In the genomic region with DNA sequence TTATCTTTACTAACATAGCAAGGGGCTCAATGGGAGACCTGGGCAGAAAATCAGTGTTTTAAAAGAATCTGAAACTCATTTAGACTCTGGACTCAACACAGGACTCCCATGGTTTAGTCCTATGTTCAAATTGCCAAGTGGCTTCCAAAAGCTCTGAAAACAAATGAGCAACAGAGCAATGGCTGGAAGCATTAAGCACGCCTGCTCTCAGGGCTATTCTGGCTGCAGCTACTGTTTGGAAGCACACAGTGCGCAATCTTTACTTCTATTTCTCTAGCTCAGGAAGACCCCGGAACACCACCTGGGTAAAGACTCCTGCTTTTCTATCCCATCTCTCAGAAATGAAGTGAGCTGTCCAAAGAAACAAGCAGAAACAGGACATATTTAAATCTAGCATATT, we compare ENCODE assay signal across 1 cellular context.
TF ChIP-seq lines count a peak whose summit lies in the region.

No MANE protein-coding gene starts in this region.

TF ChIP-seq in GM23338, 12 proteins besides CTCF, POLR2A, EP300 and RAD21 (continued from another document):
- TF ChIP-seq ZNF462 (CRISPR knock-in tag; IDR thresholded peaks at IDR 0.05) = no peak
- no peak for TF ChIP-seq NANOG (IDR thresholded peaks at IDR 0.05; ENCODE audit: borderline replicate concordance)
- no peak for TF ChIP-seq JUNB (IDR thresholded peaks at IDR 0.05; ENCODE audit: unreplicated experiment)
- no peak for TF ChIP-seq ETS1 (IDR thresholded peaks at IDR 0.05)
- no peak for TF ChIP-seq ZNF114 (CRISPR knock-in tag; IDR thresholded peaks at IDR 0.05)
- TF ChIP-seq STAT1 (IDR thresholded peaks at IDR 0.05; ENCODE audit: unreplicated experiment) = no peak
- TF ChIP-seq EZH2 (IDR thresholded peaks at IDR 0.05; ENCODE audit: low read depth, unreplicated experiment) = no peak
- TF ChIP-seq ZNF331 (CRISPR knock-in tag; IDR thresholded peaks at IDR 0.05; ENCODE audit: low read depth) = no peak
